11 cellular contexts compared by ENCODE assay signal in genomic region chr16:1333854-1334719, GRCh38. TPM values are rescaled to one million over a fixed set of nuclear protein-coding genes. Genes with fewer than 3 reads are reported as not detected.
A peak's percentile ranks its signal among the peaks of the same experiment; 100 is the strongest.
DNase-seq lines count a peak whose midpoint lies in the region; ATAC-seq and TF ChIP-seq lines count a peak whose summit lies in the region.
"Had no signal": no experiment of that assay in that cellular context is flagged by ENCODE, and none has a peak within 500 bp of the region (broad histone marks: within the 10 kb centered on the region; RNA-seq: fewer than 3 reads in every experiment).

No MANE protein-coding gene starts in this region.

- H3K9me2 ChIP-seq in PC-9 (ENCODE audit: insufficient read depth), result no peaks in the 10 kb centered on the region

- peaks cover 2% of the 10 kb centered on the region; the same call in 1 of the 2 replicates for H3F3A ChIP-seq in PC-9 (ENCODE audit: insufficient read depth, low read depth)

- POLR2A ChIA-PET in Caco-2 (lab: Charles Lee), result no interaction called here
- POLR2A ChIA-PET in PC-9 (lab: Charles Lee; ENCODE audit: unreplicated experiment), result interaction anchor here (0.6 kb wide), 1 partner anchor 1572 kb away, joined by 3 read pairs; no protein-coding TSS in a partner anchor

- no peak overlapping the region for H3K27ac Mint-ChIP-seq in Caco-2 (ENCODE audit: unreplicated experiment)
- H3K27ac Mint-ChIP-seq: activated naive CD8-positive, alpha-beta T cell treated with anti-CD3 and anti-CD28 coated beads, Interleukin-2, amount 10 ng/mL, durations not matched to agents 7 days and 5 days; HFFc6 had no signal

- WGBS in psoas muscle, 3 donors, result 1 to 2% (median 2%) methylated on average over 35 to 78 of the region's 78 CpGs

- BruUV-seq in Caco-2 (replicated peaks; lab: Mats Ljungman, UMichigan) (no TSS peak), PC-9 (replicated peaks; lab: Mats Ljungman, UMichigan) (TSS peak; percentile 21)

- no peaks in the 10 kb centered on the region for H3K9me3 Mint-ChIP-seq in Caco-2 (ENCODE audit: unreplicated experiment)
- H3K9me3 Mint-ChIP-seq: activated naive CD8-positive, alpha-beta T cell treated with anti-CD3 and anti-CD28 coated beads, Interleukin-2, amount 10 ng/mL, durations not matched to agents 7 days and 5 days; HFFc6 had no signal

- intact Hi-C loops in Caco-2 (cut with micrococcal nuclease; ENCODE audit: unreplicated experiment) (no loop called here), PC-9 (cut with micrococcal nuclease; ENCODE audit: unreplicated experiment) (loop anchor here (5.0 kb wide), 1 partner anchor 278 kb away; the partner anchor contains the start of genes CRAMP1 and IFT140), psoas muscle (cut with DNase I) (no loop called here)

- DNase-seq in Caco-2, result no peak
- DNase-seq in PC-9, result no peak
- DNase-seq in fibroblast of pulmonary artery (ENCODE audit: low read depth), result no peak
- no peak for DNase-seq in psoas muscle
- no peak for DNase-seq in NCI-H510A treated with DMSO at 0.1 percent for 48 hours (lab: John Stamatoyannopoulos, UW)
- DNase-seq in activated CD8-positive, alpha-beta memory T cell treated with anti-CD3 and anti-CD28 coated beads, Interleukin-2, amount 50 U/mL, for 4 hours, result no peak
- no peak for DNase-seq in kidney tubule cell (ENCODE audit: low spot score)
- DNase-seq: HFFc6, NCI-H1436 had no signal

- no peak overlapping the region for H2AFZ ChIP-seq in PC-9

- H3K27me3 Mint-ChIP-seq in Caco-2 (ENCODE audit: insufficient read depth, unreplicated experiment), result no peaks in the 10 kb centered on the region

- no peaks in the 10 kb centered on the region for H3K79me2 ChIP-seq in PC-9 (ENCODE audit: low read depth)

- H3K36me3 Mint-ChIP-seq in Caco-2 (ENCODE audit: insufficient read depth, unreplicated experiment), result no peaks in the 10 kb centered on the region
- H3K36me3 Mint-ChIP-seq: activated naive CD8-positive, alpha-beta T cell treated with anti-CD3 and anti-CD28 coated beads, Interleukin-2, amount 10 ng/mL, durations not matched to agents 7 days and 5 days had no signal

- H3K4me1 ChIP-seq in Caco-2, result peaks cover 4% of the 10 kb centered on the region; the same call in 1 of the 2 replicates
- peaks cover 15% of the 10 kb centered on the region for H3K4me1 ChIP-seq in PC-9 (replicated peaks; ENCODE audit: insufficient read depth)
- no peaks in the 10 kb centered on the region for H3K4me1 ChIP-seq in psoas muscle

- no peaks in the 10 kb centered on the region for H4K20me1 ChIP-seq in PC-9 (ENCODE audit: insufficient read depth)

- H3K36me3 ChIP-seq in Caco-2 (ENCODE audit: control insufficient read depth, insufficient read depth, low read length), result no peaks in the 10 kb centered on the region
- no peaks in the 10 kb centered on the region for H3K36me3 ChIP-seq in PC-9 (ENCODE audit: low read depth)
- H3K36me3 ChIP-seq in psoas muscle (ENCODE audit: insufficient read depth in 1 of 2, low read depth in 1 of 2), result no peaks in the 10 kb centered on the region

- H3K9me3 ChIP-seq in Caco-2 (no peaks in the 10 kb centered on the region), PC-9 (ENCODE audit: insufficient read depth, low read depth) (no peaks in the 10 kb centered on the region), psoas muscle (no peaks in the 10 kb centered on the region)

- H3K27ac ChIP-seq in PC-9, result no peak overlapping the region
- no peak overlapping the region for H3K27ac ChIP-seq in psoas muscle

- TF ChIP-seq CTCF in Caco-2 (IDR thresholded peaks at IDR 0.05; ENCODE audit: insufficient read depth in 1 of 2, low read depth in 1 of 2, low read length in 1 of 2, severe bottlenecking in 1 of 2, unreplicated experiment in 1 of 2) (no peak), PC-9 (conservative IDR thresholded peaks at IDR 0.05) (no peak), fibroblast of pulmonary artery (IDR thresholded peaks at IDR 0.05; ENCODE audit: low read length, missing control alignments) (no peak), psoas muscle (IDR thresholded peaks at IDR 0.05) (no peak)

- ATAC-seq in psoas muscle, result no peak
- ATAC-seq in GM18517 (IDR thresholded peaks at IDR 0.05; ENCODE audit: unreplicated experiment), result no peak

- H3K27me3 ChIP-seq in Caco-2 (replicated peaks; ENCODE audit: control insufficient read depth, insufficient read depth, low read length) (peaks cover 1% of the 10 kb centered on the region; the same call in 1 of the 2 replicates), PC-9 (ENCODE audit: insufficient read depth, low read depth) (no peaks in the 10 kb centered on the region), psoas muscle (ENCODE audit: insufficient read depth in 3 of 3, low read length in 2 of 3) (peaks cover 0 to 30% (median 25%) of the 10 kb centered on the region in 3 donors)

- CTCF ChIA-PET in Caco-2 (lab: Charles Lee) (no interaction called here), PC-9 (lab: Charles Lee) (interaction anchor here (0.6 to 0.7 kb wide), 2 partner anchors 20 to 387 kb away, joined by 7 to 10 read pairs; no protein-coding TSS in a partner anchor)

- no peak overlapping the region for H3K4me3 Mint-ChIP-seq in Caco-2 (ENCODE audit: unreplicated experiment)
- H3K4me3 Mint-ChIP-seq: activated naive CD8-positive, alpha-beta T cell treated with anti-CD3 and anti-CD28 coated beads, Interleukin-2, amount 10 ng/mL, durations not matched to agents 7 days and 5 days; HFFc6 had no signal

- peak overlapping the region; percentile 70; the same call in 1 of the 2 replicates for H3K4me2 ChIP-seq in PC-9

- no peaks in the 10 kb centered on the region for H3K4me1 Mint-ChIP-seq in Caco-2 (ENCODE audit: low read depth, unreplicated experiment)

- peak overlapping the region; percentile 19 for H3K4me3 ChIP-seq in Caco-2 (ENCODE audit: low read depth, low read length)
- peak overlapping the region; percentile 49; the same call in 1 of the 2 replicates for H3K4me3 ChIP-seq in PC-9
- H3K4me3 ChIP-seq in fibroblast of pulmonary artery (replicated peaks; ENCODE audit: low read depth, low read length), result peak overlapping the region; percentile 12
- peak overlapping the region; percentile 59 for H3K4me3 ChIP-seq in psoas muscle

RNA-seq across cellular contexts. Expression of gene BAIAP3, which starts 0.6 kb away (rescaled TPM):
- total RNA-seq in Caco-2 (2022) (4.2 and 5.0 TPM in 2 replicates), PC-9 (2021) (35.0 and 47.3 TPM in 2 replicates), psoas muscle (1 to 10 TPM in 3 of 4 donors, under 1 TPM in 1; 0.38 to 3.5 (median 1.9) TPM)
- polyA plus RNA-seq in psoas muscle, result 1 to 10 TPM in 1 of 3 donors, under 1 TPM in 2; 0.62 to 1.1 (median 0.79) TPM

RNA-seq across cellular contexts. Expression of gene TSR3, which starts 17.6 kb away (rescaled TPM):
- total RNA-seq in Caco-2 (2022), result 48.3 and 48.6 TPM in 2 replicates
- total RNA-seq in PC-9 (2021), result 69.5 and 108 TPM in 2 replicates
- 10 to 100 TPM; 40.0 to 55.3 (median 43.2) TPM for total RNA-seq in psoas muscle
- polyA plus RNA-seq in psoas muscle, result 100 to 1,000 TPM in 2 of 3 donors, 10 to 100 TPM in 1; 55.1 to 109 (median 107) TPM

RNA-seq across cellular contexts. Expression of gene GNPTG, which starts 17.6 kb away (rescaled TPM):
- total RNA-seq in Caco-2 (2022) (37.3 and 37.6 TPM in 2 replicates), PC-9 (2021) (40.6 and 50.7 TPM in 2 replicates), psoas muscle (10 to 100 TPM; 27.9 to 36.6 (median 32.5) TPM)
- 10 to 100 TPM; 29.5 to 31.2 (median 30.7) TPM for polyA plus RNA-seq in psoas muscle

RNA-seq across cellular contexts. Expression of gene UBE2I, which starts 24.7 kb away (rescaled TPM):
- total RNA-seq in Caco-2 (2022), result 178 and 199 TPM in 2 replicates
- 218 and 271 TPM in 2 replicates for total RNA-seq in PC-9 (2021)
- total RNA-seq in psoas muscle, result 10 to 100 TPM; 46.2 to 71.7 (median 56.0) TPM
- 100 to 1,000 TPM in 1 of 3 donors, 10 to 100 TPM in 2; 49.8 to 101 (median 55.6) TPM for polyA plus RNA-seq in psoas muscle
